ENCODE assay signal across 4 cellular contexts in genomic region chr10:131016556-131016955, GRCh38.
"Had no signal": no experiment of that assay in that cellular context is flagged by ENCODE, and none has a peak within 500 bp of the region (broad histone marks: within the 10 kb centered on the region; RNA-seq: fewer than 3 reads in every experiment).

No MANE protein-coding gene starts in this region.

- H3K27ac Mint-ChIP-seq: GM23338, HFFc6, IgD-negative memory B cell had no signal

- H3K4me2 ChIP-seq: GM23338 had no signal

- H3K36me3 ChIP-seq: HAP-1 had no signal

- H3K4me1 Mint-ChIP-seq: GM23338, IgD-negative memory B cell had no signal

- H2AFZ ChIP-seq: GM23338 had no signal

- H3K4me1 ChIP-seq: HAP-1 had no signal

- DNase-seq: HFFc6 had no signal

- H3K4me3 Mint-ChIP-seq: GM23338, HFFc6, IgD-negative memory B cell had no signal

- H3K4me3 ChIP-seq: GM23338, HAP-1 had no signal
